Comparison of ENCODE assay signal across 10 cellular contexts in genomic region chr12:11827096-11827841, GRCh38.
DNase-seq lines count a peak whose midpoint lies in the region; ATAC-seq and TF ChIP-seq lines count a peak whose summit lies in the region.
"Had no signal": no experiment of that assay in that cellular context is flagged by ENCODE, and none has a peak within 500 bp of the region (broad histone marks: within the 10 kb centered on the region; RNA-seq: fewer than 3 reads in every experiment).

No MANE protein-coding gene starts in this region.

- peaks cover 24% of the 10 kb centered on the region for H3K4me1 ChIP-seq in iPS-15b (ENCODE audit: control insufficient read depth, insufficient read depth, low read length)

- DNase-seq in EL (peak; percentile 32), retina (peak; percentile 57), LoVo (ENCODE audit: low spot score) (no peak), GM10248 (ENCODE audit: extremely low spot score) (no peak)
- DNase-seq in activated T-helper 1 cell treated with anti-CD3 and anti-CD28 coated beads, Interleukin-12 subunit alpha, Interleukin-12 subunit beta, Interleukin-2, Interleukin-4 antibody, amounts not matched to agents 30 ng/mL and 10 ng/mL and 1 ng/mL, durations not matched to agents 14 hours and 24 hours and 36 hours (ENCODE audit: low spot score): no peak
- DNase-seq: activated T-cell treated with anti-CD3 and anti-CD28 coated beads, Interleukin-2, amount 50 U/mL, for 4 hours; DMS79 treated with DMSO at 0.1 percent for 48 hours had no signal

- H3K36me3 ChIP-seq in iPS-15b (ENCODE audit: control insufficient read depth, insufficient read depth, low read length): peaks cover 3% of the 10 kb centered on the region

- H3K27ac Mint-ChIP-seq in activated T-helper 1 cell treated with anti-CD3 and anti-CD28 coated beads, Interleukin-12 subunit alpha, Interleukin-12 subunit beta, Interleukin-2, Interleukin-4 antibody, amounts not matched to agents 30 ng/mL and 10 ng/mL and 1 ng/mL, durations not matched to agents 14 hours and 24 hours and 36 hours: peak overlapping the region; percentile 72

- POLR2A ChIA-PET in GM10248 (lab: Yijun Ruan, JAX): no interaction called here

- no peaks in the 10 kb centered on the region for H3K27me3 ChIP-seq in iPS-15b (ENCODE audit: control insufficient read depth, insufficient read depth, low read length)

- H3K4me3 Mint-ChIP-seq in activated T-helper 1 cell treated with anti-CD3 and anti-CD28 coated beads, Interleukin-12 subunit alpha, Interleukin-12 subunit beta, Interleukin-2, Interleukin-4 antibody, amounts not matched to agents 30 ng/mL and 10 ng/mL and 1 ng/mL, durations not matched to agents 14 hours and 24 hours and 36 hours: no peak overlapping the region
- H3K4me3 Mint-ChIP-seq: activated T-cell treated with anti-CD3 and anti-CD28 coated beads, Interleukin-2, amount 50 U/mL, for 4 hours had no signal

- H3K4me1 Mint-ChIP-seq in activated T-helper 1 cell treated with anti-CD3 and anti-CD28 coated beads, Interleukin-12 subunit alpha, Interleukin-12 subunit beta, Interleukin-2, Interleukin-4 antibody, amounts not matched to agents 30 ng/mL and 10 ng/mL and 1 ng/mL, durations not matched to agents 14 hours and 24 hours and 36 hours (ENCODE audit: low read depth): peaks cover 55% of the 10 kb centered on the region

- no peak for ATAC-seq in HG03175 (IDR thresholded peaks at IDR 0.05; ENCODE audit: unreplicated experiment)
- no peak for ATAC-seq in HG02970 (IDR thresholded peaks at IDR 0.05; ENCODE audit: low FRiP score, unreplicated experiment)
- ATAC-seq: activated T-cell treated with anti-CD3 and anti-CD28 coated beads, Interleukin-2, amount 50 U/mL, for 4 hours had no signal

- H3K9ac ChIP-seq in iPS-15b (ENCODE audit: low read depth, low read length): no peak overlapping the region

- H3K36me3 Mint-ChIP-seq in activated T-helper 1 cell treated with anti-CD3 and anti-CD28 coated beads, Interleukin-12 subunit alpha, Interleukin-12 subunit beta, Interleukin-2, Interleukin-4 antibody, amounts not matched to agents 30 ng/mL and 10 ng/mL and 1 ng/mL, durations not matched to agents 14 hours and 24 hours and 36 hours (ENCODE audit: low read depth): peaks cover 44% of the 10 kb centered on the region

- H3K9me3 Mint-ChIP-seq in activated T-helper 1 cell treated with anti-CD3 and anti-CD28 coated beads, Interleukin-12 subunit alpha, Interleukin-12 subunit beta, Interleukin-2, Interleukin-4 antibody, amounts not matched to agents 30 ng/mL and 10 ng/mL and 1 ng/mL, durations not matched to agents 14 hours and 24 hours and 36 hours: peaks cover 2% of the 10 kb centered on the region
- H3K9me3 Mint-ChIP-seq: activated T-cell treated with anti-CD3 and anti-CD28 coated beads, Interleukin-2, amount 50 U/mL, for 4 hours had no signal

- H3K4me3 ChIP-seq in iPS-15b (ENCODE audit: low read depth, low read length): peak overlapping the region; percentile 3

- TF ChIP-seq CTCF in GM10248 (IDR thresholded peaks at IDR 0.05; ENCODE audit: control extremely low read depth, extremely low read depth, low read depth, missing control alignments): no peak

- no peaks in the 10 kb centered on the region for H3K27me3 Mint-ChIP-seq in activated T-helper 1 cell treated with anti-CD3 and anti-CD28 coated beads, Interleukin-12 subunit alpha, Interleukin-12 subunit beta, Interleukin-2, Interleukin-4 antibody, amounts not matched to agents 30 ng/mL and 10 ng/mL and 1 ng/mL, durations not matched to agents 14 hours and 24 hours and 36 hours (ENCODE audit: insufficient read depth)

- intact Hi-C loops in activated T-helper 1 cell treated with anti-CD3 and anti-CD28 coated beads, Interleukin-12 subunit alpha, Interleukin-12 subunit beta, Interleukin-2, Interleukin-4 antibody, amounts not matched to agents 30 ng/mL and 10 ng/mL and 1 ng/mL, durations not matched to agents 14 hours and 24 hours and 36 hours (cut with micrococcal nuclease): loop anchor here (5.0 kb wide), 1 partner anchor 245 kb away; no protein-coding TSS in a partner anchor

- H3K9me3 ChIP-seq in iPS-15b (ENCODE audit: control insufficient read depth, insufficient read depth, low read length): no peaks in the 10 kb centered on the region

- CTCF ChIA-PET in GM10248 (lab: Yijun Ruan, JAX): no interaction called here

Comparison
In these comparisons a context has a peak if more than half of its experiments do, and no peak if none do; other contexts are left out.
1. DNase-seq: peak in EL (single experiment) and retina (single experiment); none in activated T-helper 1 cell treated with anti-CD3 and anti-CD28 coated beads, Interleukin-12 subunit alpha, Interleukin-12 subunit beta, Interleukin-2, Interleukin-4 antibody, amounts not matched to agents 30 ng/mL and 10 ng/mL and 1 ng/mL, durations not matched to agents 14 hours and 24 hours and 36 hours (single experiment), LoVo (single experiment) and GM10248 (single experiment).